9 cellular contexts compared by ENCODE assay signal in the genomic region with DNA sequence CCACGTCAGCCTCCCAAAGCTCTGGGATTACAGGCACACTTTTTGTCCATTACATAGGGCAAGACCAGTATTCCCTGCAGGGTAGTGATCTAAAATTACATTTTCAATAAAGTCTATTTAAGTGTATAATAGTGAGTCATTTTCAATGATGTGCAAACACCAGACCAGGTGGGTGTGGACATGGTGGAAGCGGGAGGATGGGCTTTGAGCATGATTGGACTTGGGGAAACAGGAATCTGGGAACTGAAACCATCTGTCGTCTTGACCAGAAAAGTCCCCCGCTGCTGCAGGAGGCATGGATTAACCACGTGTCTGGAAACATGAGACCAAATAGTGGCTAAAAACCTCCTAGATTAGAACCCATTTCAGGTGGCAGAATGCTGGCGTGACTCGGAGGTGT.
DNase-seq lines count a peak whose midpoint lies in the region; ATAC-seq, FAIRE-seq and TF ChIP-seq lines count a peak whose summit lies in the region.
"Had no signal": no experiment of that assay in that cellular context is flagged by ENCODE, and none has a peak within 500 bp of the region (broad histone marks: within the 10 kb centered on the region; RNA-seq: fewer than 3 reads in every experiment).

No MANE protein-coding gene starts in this region.

- no peak overlapping the region for H3K4me3 ChIP-seq in skeletal muscle cell (ENCODE audit: low read depth, low read length)

- no peak for TF ChIP-seq CTCF in D721Med (IDR thresholded peaks at IDR 0.05; ENCODE audit: insufficient read depth, missing control alignments)

- DNase-seq in DMS53 (lab: John Stamatoyannopoulos, UW), result peak; percentile 87
- DNase-seq in NCI-H2227 (lab: John Stamatoyannopoulos, UW; ENCODE audit: unreplicated experiment), result peak; percentile 78
- peak; percentile 34 for DNase-seq in dedifferentiated amniotic fluid mesenchymal stem cell (ENCODE audit: extremely low spot score)
- DNase-seq in skeletal muscle cell (ENCODE audit: low read depth), result peak; percentile 85
- no peak for DNase-seq in D721Med (ENCODE audit: insufficient read length, low spot score)
- DNase-seq in cerebellar nuclear complex (lab: John Stamatoyannopoulos, UW), result no peak
- no peak for DNase-seq in putamen (ENCODE audit: low spot score)
- DNase-seq: NCI-H2029 treated with DMSO at 0.1 percent for 48 hours had no signal

- ATAC-seq in GM21576 (IDR thresholded peaks at IDR 0.05; ENCODE audit: unreplicated experiment), result no peak

- FAIRE-seq in D721Med (lab: Jason Lieb, UNC), result no peak

Comparison
In these comparisons a context has a peak if more than half of its experiments do, and no peak if none do; other contexts are left out.
1. DNase-seq: peak in DMS53 (single experiment), NCI-H2227 (single experiment), dedifferentiated amniotic fluid mesenchymal stem cell (single experiment) and skeletal muscle cell (single experiment); none in D721Med (single experiment), cerebellar nuclear complex (0 of 2) and putamen (single experiment).